Comparison of ENCODE assay signal across 1 cellular context in genomic region chr6:17987576-17988421, GRCh38.
TF ChIP-seq lines count a peak whose summit lies in the region.

TSS of gene KIF13A (minus strand) at chr6:17987635. CDS start at chr6:17987463, 172 bp downstream.

TF ChIP-seq in HepG2, 621 proteins besides CTCF, POLR2A, EP300 and RAD21 (continued from another document and continues in another):
- TF ChIP-seq KIAA2018 (CRISPR knock-in tag; IDR thresholded peaks at IDR 0.05; ENCODE audit: borderline replicate concordance) (no peak), ZNF407 (CRISPR knock-in tag; IDR thresholded peaks at IDR 0.05; ENCODE audit: not compliant biosample characterization) (no peak), ATF1 (CRISPR knock-in tag; IDR thresholded peaks at IDR 0.05) (no peak), SIN3A (IDR thresholded peaks at IDR 0.05; ENCODE audit: borderline replicate concordance, low read depth, low read length) (peak; percentile 76; the same call in 1 of the 2 replicates), ZNF674 (CRISPR knock-in tag; IDR thresholded peaks at IDR 0.05; ENCODE audit: low read depth) (peak; percentile 61; the same call in 1 of the 2 replicates), ELK4 (CRISPR knock-in tag; IDR thresholded peaks at IDR 0.05; ENCODE audit: borderline replicate concordance) (no peak), SMYD3 (CRISPR knock-in tag; IDR thresholded peaks at IDR 0.05) (no peak), TCF7 (IDR thresholded peaks at IDR 0.05; ENCODE audit: low read depth) (no peak), JUN (CRISPR knock-in tag; IDR thresholded peaks at IDR 0.05) (no peak), ZNF720 (CRISPR knock-in tag; IDR thresholded peaks at IDR 0.05) (no peak), PATZ1 (CRISPR knock-in tag; IDR thresholded peaks at IDR 0.05) (peak; percentile 74), SP1 (IDR thresholded peaks at IDR 0.05) (no peak), SP1 (CRISPR knock-in tag; IDR thresholded peaks at IDR 0.05) (no peak), KLF13 (CRISPR knock-in tag; IDR thresholded peaks at IDR 0.05) (no peak), ZBTB7B (CRISPR knock-in tag; IDR thresholded peaks at IDR 0.05) (peak; percentile 43; the same call in 1 of the 2 replicates), MXI1 (IDR thresholded peaks at IDR 0.05; ENCODE audit: borderline replicate concordance, low read depth, low read length) (no peak; the same call in 2 of the 3 replicates), POLR2AphosphoS5 (IDR thresholded peaks at IDR 0.05; ENCODE audit: low read depth, low read length) (no peak), ZBTB34 (CRISPR knock-in tag; IDR thresholded peaks at IDR 0.05) (no peak), GTF2F1 (IDR thresholded peaks at IDR 0.05; ENCODE audit: low read length) (no peak), FOXO4 (CRISPR knock-in tag; conservative IDR thresholded peaks at IDR 0.05) (no peak), ZMYM3 (CRISPR knock-in tag; IDR thresholded peaks at IDR 0.05) (no peak), ZFP41 (CRISPR knock-in tag; IDR thresholded peaks at IDR 0.05; ENCODE audit: borderline replicate concordance) (no peak), KMT2A (CRISPR knock-in tag; IDR thresholded peaks at IDR 0.05) (no peak; the same call in 1 of the 2 replicates), IRX3 (CRISPR knock-in tag; IDR thresholded peaks at IDR 0.05; ENCODE audit: borderline replicate concordance, low read depth) (no peak), HNRNPUL1 (IDR thresholded peaks at IDR 0.05; ENCODE audit: low read depth, low read length) (no peak), KDM1A (CRISPR knock-in tag; IDR thresholded peaks at IDR 0.05) (no peak), PAF1 (CRISPR knock-in tag; IDR thresholded peaks at IDR 0.05) (no peak), MAFG (CRISPR knock-in tag; IDR thresholded peaks at IDR 0.05) (no peak), ZBTB42 (CRISPR knock-in tag; IDR thresholded peaks at IDR 0.05) (no peak), MYC (CRISPR knock-in tag; IDR thresholded peaks at IDR 0.05; ENCODE audit: borderline replicate concordance) (peak; percentile 46; the same call in 1 of the 2 replicates), ZNF225 (CRISPR knock-in tag; IDR thresholded peaks at IDR 0.05) (peak; percentile 74; the same call in 1 of the 2 replicates), ATM (IDR thresholded peaks at IDR 0.05; ENCODE audit: borderline replicate concordance) (no peak), MAZ (IDR thresholded peaks at IDR 0.05; ENCODE audit: borderline replicate concordance, low read depth, low read length) (no peak), MAZ (CRISPR knock-in tag; IDR thresholded peaks at IDR 0.05; ENCODE audit: low read depth) (peak; percentile 54; the same call in 1 of the 2 replicates), LBX2 (CRISPR knock-in tag; IDR thresholded peaks at IDR 0.05; ENCODE audit: borderline replicate concordance) (no peak), KDM5B (CRISPR knock-in tag; IDR thresholded peaks at IDR 0.05; ENCODE audit: borderline replicate concordance) (peak; percentile 69)
